31 cellular contexts compared by ENCODE assay signal in the genomic region with DNA sequence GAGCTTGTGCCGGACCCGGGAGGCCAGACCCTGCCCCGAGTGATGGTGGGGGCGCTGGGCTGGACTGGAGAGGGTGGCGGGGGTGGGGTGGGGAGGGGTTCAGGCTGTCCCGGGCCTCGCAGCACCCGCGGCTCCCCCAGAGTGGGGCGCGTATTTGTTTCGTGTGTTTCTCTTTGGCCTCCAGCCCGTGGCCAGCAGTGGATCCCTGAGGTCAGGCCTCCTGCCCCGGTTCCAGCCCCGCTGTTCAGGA. TPM values are rescaled to one million over a fixed set of nuclear protein-coding genes. Genes with fewer than 3 reads are reported as not detected.
"Had no signal": no experiment of that assay in that cellular context is flagged by ENCODE, and none has a peak within 500 bp of the region (broad histone marks: within the 10 kb centered on the region; RNA-seq: fewer than 3 reads in every experiment).

No MANE protein-coding gene starts in this region.

- H3K27ac ChIP-seq: Peyer's patch, SJSA1, VCaP had no signal

- DNase-seq: activated CD4-positive, alpha-beta T cell treated with anti-CD3 and anti-CD28 coated beads for 1 hour; activated CD4-positive, alpha-beta T cell treated with anti-CD3 and anti-CD28 coated beads for 48 hours; activated CD8-positive, alpha-beta memory T cell treated with anti-CD3 and anti-CD28 coated beads for 24 hours; activated CD8-positive, alpha-beta memory T cell treated with anti-CD3 and anti-CD28 coated beads, Interleukin-2, amount 10 ng/mL, durations not matched to agents 7 days and 5 days; activated CD8-positive, alpha-beta memory T cell treated with anti-CD3 and anti-CD28 coated beads, Interleukin-2, amount 50 U/mL, for 48 hours; activated effector memory CD4-positive, alpha-beta T cell treated with Interleukin-2 at 50 U/mL for 16 hours; activated naive CD8-positive, alpha-beta T cell treated with anti-CD3 and anti-CD28 coated beads, Interleukin-2, amount 50 U/mL, for 24 hours; anterior cingulate cortex; caudate nucleus; Kasumi-1; KG1; MG63; NCI-H1092; NCI-H1436 treated with DMSO at 0.1 percent for 48 hours; NCI-H1694 treated with DMSO at 0.1 percent for 48 hours; NCI-H2029; NCI-H510A; NCI-H526; NCI-H748 treated with DMSO at 0.1 percent for 48 hours; NK-92 treated with Interleukin-12 subunit alpha and Interleukin-12 subunit beta, amount 100 ng/mL, for 24 hours; PC-3; Peyer's patch; RPMI8226; SHP77 treated with DMSO at 0.1 percent for 48 hours; SW 1271; T-helper 1 cell; T-helper 9 cell had no signal

- ATAC-seq: activated CD8-positive, alpha-beta memory T cell treated with anti-CD3 and anti-CD28 coated beads, Interleukin-2, amount 10 ng/mL, durations not matched to agents 7 days and 5 days; activated naive CD8-positive, alpha-beta T cell treated with anti-CD3 and anti-CD28 coated beads, Interleukin-2, amount 50 U/mL, for 24 hours; PC-3 had no signal

- H3K27me3 ChIP-seq: Peyer's patch had no signal

- H3K4me1 ChIP-seq: SJSA1 had no signal

- H3K9me3 ChIP-seq: MG63, Peyer's patch, SJSA1 had no signal

- H3K36me3 ChIP-seq: MG63, Peyer's patch, SJSA1 had no signal

- H3K4me3 ChIP-seq: MG63, Peyer's patch, SJSA1 had no signal

RNA-seq across cellular contexts. Expression of gene MMEL1, which starts 27.1 kb away (rescaled TPM):
- total RNA-seq: activated B cell treated with CpG ODN at 0.5 μM for 24 hours, bronchial epithelial cell, PC-3, SJSA1 had no signal
